ENCODE assay signal across 1 cellular context in genomic region chr14:93040443-93040842, GRCh38.
TF ChIP-seq lines count a peak whose summit lies in the region.

No MANE protein-coding gene starts in this region.

TF ChIP-seq in WTC11, 78 proteins besides CTCF, POLR2A, EP300 and RAD21 (continued from another document):
- no peak for TF ChIP-seq ZBTB43 (CRISPR knock-in tag; IDR thresholded peaks at IDR 0.05)
- TF ChIP-seq NR3C1 (CRISPR knock-in tag; conservative IDR thresholded peaks at IDR 0.05; ENCODE audit: low read depth) = no peak
- no peak for TF ChIP-seq ERG (CRISPR knock-in tag; IDR thresholded peaks at IDR 0.05)
- no peak for TF ChIP-seq NR1H2 (CRISPR knock-in tag; IDR thresholded peaks at IDR 0.05)
- no peak for TF ChIP-seq ATF1 (CRISPR knock-in tag; IDR thresholded peaks at IDR 0.05)
- no peak for TF ChIP-seq E2F1 (CRISPR knock-in tag; IDR thresholded peaks at IDR 0.05)
- no peak for TF ChIP-seq SMAD3 (CRISPR knock-in tag; IDR thresholded peaks at IDR 0.05; ENCODE audit: borderline replicate concordance)
- TF ChIP-seq PRDM15 (CRISPR knock-in tag; IDR thresholded peaks at IDR 0.05) = no peak
- no peak for TF ChIP-seq SP1 (CRISPR knock-in tag; conservative IDR thresholded peaks at IDR 0.05)
